ENCODE assay signal across 27 cellular contexts in genomic region chr3:8220291-8220690, GRCh38.
"Had no signal": no experiment of that assay in that cellular context is flagged by ENCODE, and none has a peak within 500 bp of the region (broad histone marks: within the 10 kb centered on the region; RNA-seq: fewer than 3 reads in every experiment).

No MANE protein-coding gene starts in this region.

- H3K9me3 ChIP-seq: breast epithelium, colonic mucosa, neutrophil, ovary, prostate gland, right atrium auricular region, suprapubic skin, transverse colon had no signal

- H3K4me1 ChIP-seq: breast epithelium, colonic mucosa, prostate gland, suprapubic skin, transverse colon had no signal

- H3K27me3 Mint-ChIP-seq: activated CD4-positive, alpha-beta T cell treated with anti-CD3 and anti-CD28 coated beads, Interleukin-2, amount 10 ng/mL, durations not matched to agents 7 days and 5 days had no signal

- H3K36me3 Mint-ChIP-seq: activated naive CD4-positive, alpha-beta T cell treated with anti-CD3 and anti-CD28 coated beads, Interleukin-2, amount 50 U/mL, for 24 hours; memory B cell; stimulated activated effector memory CD8-positive, alpha-beta T cell treated with anti-CD3 and anti-CD28 coated beads, Interleukin-12 subunit alpha, Interleukin-12 subunit beta, amount 100 ng/mL, for 72 hours had no signal

- H3K27me3 ChIP-seq: breast epithelium, colonic mucosa, hepatocyte, neutrophil, ovary, right atrium auricular region, suprapubic skin, transverse colon had no signal

- DNase-seq: activated CD4-positive, alpha-beta T cell treated with anti-CD3 and anti-CD28 coated beads, Interleukin-2, amount 10 ng/mL, durations not matched to agents 7 days and 5 days; activated CD8-positive, alpha-beta T cell treated with anti-CD3 and anti-CD28 coated beads, Interleukin-2, amount 10 ng/mL, durations not matched to agents 7 days and 5 days; activated gamma-delta T cell treated with Interleukin-2 at 50 U/mL for 16 hours; anterior cingulate cortex; colonic mucosa; dorsolateral prefrontal cortex; effector memory CD8-positive, alpha-beta T cell; glutamatergic neuron; left colon; ovary; stimulated activated CD4-positive, alpha-beta T cell treated with anti-CD3 and anti-CD28 coated beads, Interleukin-1b, Interleukin-23, amount 100 ng/mL, for 48 hours; stimulated activated naive CD8-positive, alpha-beta T cell treated with anti-CD3 and anti-CD28 coated beads, Interleukin-15, amount 100 ng/mL, for 72 hours; transverse colon had no signal

- H3K4me2 ChIP-seq: hepatocyte had no signal

- H3K36me3 ChIP-seq: breast epithelium, colonic mucosa, neutrophil, ovary, prostate gland, right atrium auricular region, suprapubic skin, transverse colon had no signal

- H3K4me1 Mint-ChIP-seq: activated CD4-positive, alpha-beta T cell treated with anti-CD3 and anti-CD28 coated beads, Interleukin-2, amount 10 ng/mL, durations not matched to agents 7 days and 5 days; activated naive CD4-positive, alpha-beta T cell treated with anti-CD3 and anti-CD28 coated beads, Interleukin-2, amount 50 U/mL, for 24 hours; memory B cell; stimulated activated effector memory CD8-positive, alpha-beta T cell treated with anti-CD3 and anti-CD28 coated beads, Interleukin-12 subunit alpha, Interleukin-12 subunit beta, amount 100 ng/mL, for 72 hours; stimulated activated naive CD8-positive, alpha-beta T cell treated with anti-CD3 and anti-CD28 coated beads, Interleukin-15, amount 100 ng/mL, for 72 hours had no signal

- H3K79me2 ChIP-seq: hepatocyte had no signal

- H3K4me3 Mint-ChIP-seq: activated CD4-positive, alpha-beta T cell treated with anti-CD3 and anti-CD28 coated beads, Interleukin-2, amount 10 ng/mL, durations not matched to agents 7 days and 5 days; activated CD8-positive, alpha-beta T cell treated with anti-CD3 and anti-CD28 coated beads, Interleukin-2, amount 10 ng/mL, durations not matched to agents 7 days and 5 days; activated naive CD4-positive, alpha-beta T cell treated with anti-CD3 and anti-CD28 coated beads, Interleukin-2, amount 50 U/mL, for 24 hours; activated T-helper 1 cell treated with anti-CD3 and anti-CD28 coated beads, Interleukin-12 subunit alpha, Interleukin-12 subunit beta, Interleukin-2, Interleukin-4 antibody, amounts not matched to agents 30 ng/mL and 10 ng/mL and 1 ng/mL, durations not matched to agents 14 hours and 24 hours and 36 hours; effector memory CD8-positive, alpha-beta T cell; memory B cell; nephron; stimulated activated effector memory CD8-positive, alpha-beta T cell treated with anti-CD3 and anti-CD28 coated beads, Interleukin-12 subunit alpha, Interleukin-12 subunit beta, amount 100 ng/mL, for 72 hours; stimulated activated naive CD8-positive, alpha-beta T cell treated with anti-CD3 and anti-CD28 coated beads, Interleukin-15, amount 100 ng/mL, for 72 hours had no signal

- H2AFZ ChIP-seq: hepatocyte had no signal

- H3K9me3 Mint-ChIP-seq: activated CD4-positive, alpha-beta T cell treated with anti-CD3 and anti-CD28 coated beads, Interleukin-2, amount 10 ng/mL, durations not matched to agents 7 days and 5 days; activated naive CD4-positive, alpha-beta T cell treated with anti-CD3 and anti-CD28 coated beads, Interleukin-2, amount 50 U/mL, for 24 hours; activated T-helper 1 cell treated with anti-CD3 and anti-CD28 coated beads, Interleukin-12 subunit alpha, Interleukin-12 subunit beta, Interleukin-2, Interleukin-4 antibody, amounts not matched to agents 30 ng/mL and 10 ng/mL and 1 ng/mL, durations not matched to agents 14 hours and 24 hours and 36 hours; effector memory CD8-positive, alpha-beta T cell; nephron; stimulated activated effector memory CD8-positive, alpha-beta T cell treated with anti-CD3 and anti-CD28 coated beads, Interleukin-12 subunit alpha, Interleukin-12 subunit beta, amount 100 ng/mL, for 72 hours; stimulated activated naive CD8-positive, alpha-beta T cell treated with anti-CD3 and anti-CD28 coated beads, Interleukin-15, amount 100 ng/mL, for 72 hours had no signal

- H3K27ac Mint-ChIP-seq: activated CD4-positive, alpha-beta T cell treated with anti-CD3 and anti-CD28 coated beads, Interleukin-2, amount 10 ng/mL, durations not matched to agents 7 days and 5 days; activated CD8-positive, alpha-beta T cell treated with anti-CD3 and anti-CD28 coated beads, Interleukin-2, amount 10 ng/mL, durations not matched to agents 7 days and 5 days; activated naive CD4-positive, alpha-beta T cell treated with anti-CD3 and anti-CD28 coated beads, Interleukin-2, amount 50 U/mL, for 24 hours; activated T-helper 1 cell treated with anti-CD3 and anti-CD28 coated beads, Interleukin-12 subunit alpha, Interleukin-12 subunit beta, Interleukin-2, Interleukin-4 antibody, amounts not matched to agents 30 ng/mL and 10 ng/mL and 1 ng/mL, durations not matched to agents 14 hours and 24 hours and 36 hours; effector memory CD8-positive, alpha-beta T cell; memory B cell; nephron; stimulated activated effector memory CD8-positive, alpha-beta T cell treated with anti-CD3 and anti-CD28 coated beads, Interleukin-12 subunit alpha, Interleukin-12 subunit beta, amount 100 ng/mL, for 72 hours; stimulated activated naive CD8-positive, alpha-beta T cell treated with anti-CD3 and anti-CD28 coated beads, Interleukin-15, amount 100 ng/mL, for 72 hours had no signal

- H3K27ac ChIP-seq: breast epithelium, colonic mucosa, dorsolateral prefrontal cortex, hepatocyte, neutrophil, ovary, prostate gland, right atrium auricular region, suprapubic skin, transverse colon, VCaP had no signal

- FAIRE-seq: endothelial cell of umbilical vein, urothelium cell line had no signal

- H3K4me3 ChIP-seq: breast epithelium, colonic mucosa, dorsolateral prefrontal cortex, hepatocyte, ovary, prostate gland, right atrium auricular region, suprapubic skin, transverse colon had no signal
